9 cellular contexts compared by ENCODE assay signal in the genomic region with DNA sequence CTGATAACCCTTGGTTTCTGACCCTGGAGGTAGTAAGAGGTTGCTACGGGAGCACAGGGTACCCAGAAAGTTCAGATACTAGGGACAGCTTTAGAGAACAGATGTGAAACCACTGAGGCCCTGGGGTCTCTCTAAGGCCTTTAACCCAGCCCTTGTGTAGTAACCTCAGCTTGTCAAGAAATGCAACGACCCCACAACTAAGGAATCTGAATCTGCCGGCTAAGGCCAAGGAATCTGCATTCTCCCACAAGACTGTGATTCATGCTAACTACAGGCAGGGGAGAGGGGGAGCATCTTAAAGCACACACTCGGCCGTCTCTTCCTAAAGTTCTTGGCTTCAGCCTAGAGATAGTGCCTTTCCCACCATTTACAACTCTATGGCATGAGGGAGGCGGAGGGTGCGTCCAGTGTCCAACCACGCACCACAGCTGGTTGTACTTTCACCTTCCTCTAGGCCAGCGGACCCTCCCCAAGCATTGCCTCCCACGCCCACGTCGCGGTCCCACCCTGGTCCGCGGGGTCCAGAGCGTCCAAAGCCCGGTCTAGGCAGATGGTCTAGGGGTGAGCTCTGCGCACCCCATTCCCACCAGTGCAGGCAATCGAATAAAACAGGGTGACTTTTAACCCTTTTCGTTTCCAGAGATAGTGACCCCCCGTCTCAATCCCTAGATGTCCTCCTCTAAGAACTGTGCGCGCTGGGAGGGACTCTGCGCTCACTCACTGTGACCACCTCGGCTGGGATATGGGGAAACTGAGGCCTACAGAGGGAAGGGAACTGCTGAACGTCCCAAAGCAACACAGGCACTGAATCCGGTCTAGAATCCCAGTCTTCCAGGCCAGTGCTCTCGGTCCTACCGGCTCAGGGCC. TPM values are rescaled to one million over a fixed set of nuclear protein-coding genes. Genes with fewer than 3 reads are reported as not detected.
A peak's percentile ranks its signal among the peaks of the same experiment; 100 is the strongest.
DNase-seq lines count a peak whose midpoint lies in the region; ATAC-seq, FAIRE-seq and TF ChIP-seq lines count a peak whose summit lies in the region.
"Had no signal": no experiment of that assay in that cellular context is flagged by ENCODE, and none has a peak within 500 bp of the region (broad histone marks: within the 10 kb centered on the region; RNA-seq: fewer than 3 reads in every experiment).

No MANE protein-coding gene starts in this region.

- H3K9me3 ChIP-seq in duodenal mucosa (ENCODE audit: control insufficient read depth in 1 of 2, low read length in 2 of 2) (no peaks in the 10 kb centered on the region), mononuclear cell (ENCODE audit: low read depth, low read length) (no peaks in the 10 kb centered on the region), uterus (no peaks in the 10 kb centered on the region)

- H3K36me3 ChIP-seq in duodenal mucosa (ENCODE audit: control insufficient read depth in 1 of 2, insufficient read depth in 2 of 2, low read length in 2 of 2) (no peaks in the 10 kb centered on the region), uterus (no peaks in the 10 kb centered on the region)

- peak overlapping the region; percentile 43 to 55 for H3K9ac ChIP-seq in duodenal mucosa (ENCODE audit: low read depth in 1 of 2, low read length in 2 of 2)

- H3K27me3 ChIP-seq in duodenal mucosa (ENCODE audit: control insufficient read depth in 1 of 2, insufficient read depth in 2 of 2, low read length in 2 of 2) (peaks cover 6 to 10% of the 10 kb centered on the region in 2 donors), mononuclear cell (ENCODE audit: insufficient read depth, low read length) (no peaks in the 10 kb centered on the region), uterus (no peaks in the 10 kb centered on the region)

- CTCF ChIA-PET in activated naive CD4-positive, alpha-beta T cell treated with anti-CD3 and anti-CD28 coated beads, Interleukin-2, amount 10 ng/mL, durations not matched to agents 7 days and 5 days (lab: Charles Lee), result interaction anchor here (1.7 to 2.8 kb wide), 2 partner anchors 24 to 51 kb away, joined by 7 to 10 read pairs; no protein-coding TSS in a partner anchor

- H3K9me3 Mint-ChIP-seq in activated naive CD4-positive, alpha-beta T cell treated with anti-CD3 and anti-CD28 coated beads, Interleukin-2, amount 10 ng/mL, durations not matched to agents 7 days and 5 days, result no peaks in the 10 kb centered on the region
- H3K9me3 Mint-ChIP-seq in activated naive CD4-positive, alpha-beta T cell treated with anti-CD3 and anti-CD28 coated beads, Interleukin-2, amount 50 U/mL, for 72 hours, result no peaks in the 10 kb centered on the region

- H3K4me1 ChIP-seq in duodenal mucosa (ENCODE audit: control insufficient read depth in 1 of 2, insufficient read depth in 2 of 2, low read length in 2 of 2) (peaks cover 12 to 23% of the 10 kb centered on the region in 2 donors), mononuclear cell (ENCODE audit: insufficient read depth, low read length) (peaks cover 33% of the 10 kb centered on the region), uterus (peaks cover 4% of the 10 kb centered on the region in 2 donors)

- ATAC-seq in activated naive CD4-positive, alpha-beta T cell treated with anti-CD3 and anti-CD28 coated beads, Interleukin-2, amount 50 U/mL, for 72 hours, result no peak

- no peaks in the 10 kb centered on the region for H3K36me3 Mint-ChIP-seq in activated naive CD4-positive, alpha-beta T cell treated with anti-CD3 and anti-CD28 coated beads, Interleukin-2, amount 10 ng/mL, durations not matched to agents 7 days and 5 days
- H3K36me3 Mint-ChIP-seq in activated naive CD4-positive, alpha-beta T cell treated with anti-CD3 and anti-CD28 coated beads, Interleukin-2, amount 50 U/mL, for 72 hours, result peaks cover 6% of the 10 kb centered on the region in 2 donors

- TF ChIP-seq POLR2A in uterus (IDR thresholded peaks at IDR 0.05) (no peak), GM12891 (IDR thresholded peaks at IDR 0.05; ENCODE audit: low read depth, low read length) (no peak)

- FAIRE-seq in GM12891 (lab: Jason Lieb, UNC), result no peak

- H3K4me1 Mint-ChIP-seq in activated naive CD4-positive, alpha-beta T cell treated with anti-CD3 and anti-CD28 coated beads, Interleukin-2, amount 10 ng/mL, durations not matched to agents 7 days and 5 days, result peaks cover 14% of the 10 kb centered on the region

- no peak overlapping the region for H3K27ac Mint-ChIP-seq in activated naive CD4-positive, alpha-beta T cell treated with anti-CD3 and anti-CD28 coated beads, Interleukin-2, amount 10 ng/mL, durations not matched to agents 7 days and 5 days
- H3K27ac Mint-ChIP-seq in activated naive CD4-positive, alpha-beta T cell treated with anti-CD3 and anti-CD28 coated beads, Interleukin-2, amount 50 U/mL, for 72 hours, result no peak overlapping the region

- no peak for TF ChIP-seq CTCF in uterus (IDR thresholded peaks at IDR 0.05)

- H3K4me3 ChIP-seq in duodenal mucosa (ENCODE audit: low read depth in 1 of 2, low read length in 2 of 2) (peak overlapping the region; percentile 69 to 73), mononuclear cell (ENCODE audit: low read length) (peak overlapping the region; percentile 53), uterus (peak overlapping the region; percentile 75 to 76)

- H3K4me3 Mint-ChIP-seq in activated naive CD4-positive, alpha-beta T cell treated with anti-CD3 and anti-CD28 coated beads, Interleukin-2, amount 10 ng/mL, durations not matched to agents 7 days and 5 days, result peak overlapping the region; percentile 69

- peak; percentile 18 for DNase-seq in activated naive CD4-positive, alpha-beta T cell treated with anti-CD3 and anti-CD28 coated beads, Interleukin-2, amount 10 ng/mL, durations not matched to agents 7 days and 5 days
- DNase-seq in activated naive CD4-positive, alpha-beta T cell treated with anti-CD3 and anti-CD28 coated beads, Interleukin-2, amount 50 U/mL, for 72 hours (ENCODE audit: low spot score in 2 of 2), result no peak
- DNase-seq in uterus (no peak), SIG-M5 (lab: John Stamatoyannopoulos, UW) (no peak), NCI-H510A (lab: John Stamatoyannopoulos, UW) (no peak), GM12891 (ENCODE audit: insufficient read length, low spot score) (no peak)
- DNase-seq: DMS153 had no signal

- intact Hi-C loops in uterus (cut with DNase I; ENCODE audit: low total_unique reads), result no loop called here

- H3K27ac ChIP-seq in duodenal mucosa (ENCODE audit: low read depth, low read length) (no peak overlapping the region), uterus (peak overlapping the region in 1 of 2 donors; percentile 69)

- peaks cover 86% of the 10 kb centered on the region for H3K27me3 Mint-ChIP-seq in activated naive CD4-positive, alpha-beta T cell treated with anti-CD3 and anti-CD28 coated beads, Interleukin-2, amount 10 ng/mL, durations not matched to agents 7 days and 5 days

TF ChIP-seq in GM12891, 5 proteins besides CTCF, POLR2A, EP300 and RAD21:
- no peak for TF ChIP-seq POU2F2 (IDR thresholded peaks at IDR 0.05; ENCODE audit: low read depth, low read length)
- TF ChIP-seq SPI1 (IDR thresholded peaks at IDR 0.05; ENCODE audit: low read depth, low read length), result no peak
TF ChIP-seq in GM12891: peak in this region for 0.

RNA-seq across cellular contexts. Expression of a gene that starts 0.7 kb away (rescaled TPM):
- 1 to 10 TPM; 1.8 to 6.5 TPM for total RNA-seq in activated naive CD4-positive, alpha-beta T cell treated with anti-CD3 and anti-CD28 coated beads, Interleukin-2, amount 50 U/mL, for 72 hours
- 2.3 TPM for total RNA-seq in mononuclear cell
- 10 to 100 TPM in 3 of 4 donors, 1 to 10 TPM in 1; 3.6 to 23.4 (median 16.4) TPM for total RNA-seq in uterus
- 2.6 TPM for polyA plus RNA-seq in GM12891 (2012; ENCODE audit: low read depth, missing spikeins)

RNA-seq across cellular contexts. Expression of a gene that starts 52.1 kb away (rescaled TPM):
- 10 to 100 TPM; 14.6 to 15.4 TPM for total RNA-seq in activated naive CD4-positive, alpha-beta T cell treated with anti-CD3 and anti-CD28 coated beads, Interleukin-2, amount 50 U/mL, for 72 hours
- total RNA-seq in mononuclear cell (6.7 TPM), uterus (10 to 100 TPM in 2 of 4 donors, 1 to 10 TPM in 2; 4.1 to 24.4 (median 10.5) TPM)
- polyA plus RNA-seq in GM12891 (2012; ENCODE audit: low read depth, missing spikeins), result 7.7 TPM
